Comparison of ENCODE assay signal across 10 cellular contexts in genomic region chr4:181821039-181822004, GRCh38.
DNase-seq lines count a peak whose midpoint lies in the region; ATAC-seq and TF ChIP-seq lines count a peak whose summit lies in the region.
"Had no signal": no experiment of that assay in that cellular context is flagged by ENCODE, and none has a peak within 500 bp of the region (broad histone marks: within the 10 kb centered on the region; RNA-seq: fewer than 3 reads in every experiment).

No MANE protein-coding gene starts in this region.

- H3K27me3 ChIP-seq in brain microvascular endothelial cell (replicated peaks) (no peaks in the 10 kb centered on the region), smooth muscle cell (ENCODE audit: low read depth) (peaks cover 12% of the 10 kb centered on the region)

- ATAC-seq in GM21717 (IDR thresholded peaks at IDR 0.05; ENCODE audit: unreplicated experiment) (peak; percentile 53), HG03159 (IDR thresholded peaks at IDR 0.05; ENCODE audit: unreplicated experiment) (no peak)
- ATAC-seq in stimulated activated naive B cell treated with anti-CD40 and anti-IgM and Interleukin-4, amounts not matched to agents 10 μg/mL and 1 μg/mL and 100 μg/mL, for 72 hours (replicated peaks), result no peak

- no peak overlapping the region for H3K27ac ChIP-seq in brain microvascular endothelial cell
- H3K27ac ChIP-seq in smooth muscle cell (ENCODE audit: low read depth), result no peak overlapping the region

- H3K9me3 ChIP-seq in smooth muscle cell (replicated peaks; ENCODE audit: low read depth), result no peaks in the 10 kb centered on the region

- H3F3A ChIP-seq in smooth muscle cell (ENCODE audit: low read depth), result no peaks in the 10 kb centered on the region

- no peaks in the 10 kb centered on the region for H3K4me1 ChIP-seq in smooth muscle cell (ENCODE audit: low read depth)

- H3K27me3 Mint-ChIP-seq in osteocyte (ENCODE audit: unreplicated experiment), result no peaks in the 10 kb centered on the region
- H3K27me3 Mint-ChIP-seq in stimulated activated naive B cell treated with anti-CD40 and anti-IgM and Interleukin-4, amounts not matched to agents 10 μg/mL and 1 μg/mL and 100 μg/mL, for 72 hours, result no peaks in the 10 kb centered on the region

- H3K79me2 ChIP-seq in smooth muscle cell (ENCODE audit: low read depth), result no peaks in the 10 kb centered on the region

- no peaks in the 10 kb centered on the region for H3K9me3 Mint-ChIP-seq in osteocyte (ENCODE audit: unreplicated experiment)
- H3K9me3 Mint-ChIP-seq in stimulated activated naive B cell treated with anti-CD40 and anti-IgM and Interleukin-4, amounts not matched to agents 10 μg/mL and 1 μg/mL and 100 μg/mL, for 72 hours, result peaks cover 0 to 3% of the 10 kb centered on the region in 2 donors

- H3K4me2 ChIP-seq in smooth muscle cell, result no peak overlapping the region

- no peak overlapping the region for H3K9ac ChIP-seq in smooth muscle cell (ENCODE audit: low read depth)

- no peak overlapping the region for H3K4me3 ChIP-seq in brain microvascular endothelial cell (ENCODE audit: low read depth, low read length)
- H3K4me3 ChIP-seq in smooth muscle cell, result no peak overlapping the region

- no peaks in the 10 kb centered on the region for H3K36me3 ChIP-seq in brain microvascular endothelial cell (replicated peaks)
- H3K36me3 ChIP-seq in smooth muscle cell (ENCODE audit: low read depth), result no peaks in the 10 kb centered on the region

- H3K4me1 Mint-ChIP-seq in osteocyte (ENCODE audit: unreplicated experiment), result peaks cover 26% of the 10 kb centered on the region
- no peaks in the 10 kb centered on the region for H3K4me1 Mint-ChIP-seq in stimulated activated naive B cell treated with anti-CD40 and anti-IgM and Interleukin-4, amounts not matched to agents 10 μg/mL and 1 μg/mL and 100 μg/mL, for 72 hours

- in situ Hi-C loops in brain microvascular endothelial cell (cut with HindIII; ENCODE audit: low pct_ligation_motif_present, low sequenced_read_pairs), result no loop called here

- DNase-seq in NCI-H1092 treated with DMSO at 0.1 percent for 48 hours (lab: John Stamatoyannopoulos, UW), result peak; percentile 84
- peak; percentile 31 for DNase-seq in brain microvascular endothelial cell
- no peak for DNase-seq in osteocyte (ENCODE audit: extremely low spot score, unreplicated experiment)
- DNase-seq in C1 segment of cervical spinal cord (lab: John Stamatoyannopoulos, UW), result no peak
- no peak for DNase-seq in stimulated activated naive B cell treated with anti-CD40 and anti-IgM and Interleukin-4, amounts not matched to agents 10 μg/mL and 1 μg/mL and 100 μg/mL, for 72 hours
- DNase-seq in smooth muscle cell (lab: John Stamatoyannopoulos, UW; ENCODE audit: unreplicated experiment), result no peak
- DNase-seq: DND-41 had no signal

- TF ChIP-seq CTCF in brain microvascular endothelial cell (IDR thresholded peaks at IDR 0.05; ENCODE audit: low read depth, low read length, missing control alignments) (no peak), osteocyte (IDR thresholded peaks at IDR 0.05) (no peak), smooth muscle cell (IDR thresholded peaks at IDR 0.05; ENCODE audit: borderline replicate concordance, insufficient read depth, poor library complexity, severe bottlenecking) (no peak)

- peak overlapping the region; percentile 11 for H3K27ac Mint-ChIP-seq in osteocyte (ENCODE audit: unreplicated experiment)
- H3K27ac Mint-ChIP-seq in stimulated activated naive B cell treated with anti-CD40 and anti-IgM and Interleukin-4, amounts not matched to agents 10 μg/mL and 1 μg/mL and 100 μg/mL, for 72 hours, result no peak overlapping the region

- H3K4me3 Mint-ChIP-seq in osteocyte (ENCODE audit: unreplicated experiment), result no peak overlapping the region
- no peak overlapping the region for H3K4me3 Mint-ChIP-seq in stimulated activated naive B cell treated with anti-CD40 and anti-IgM and Interleukin-4, amounts not matched to agents 10 μg/mL and 1 μg/mL and 100 μg/mL, for 72 hours
- H3K4me3 Mint-ChIP-seq: neural crest cell had no signal

- no peaks in the 10 kb centered on the region for H4K20me1 ChIP-seq in smooth muscle cell (ENCODE audit: low read depth)

- H3K36me3 Mint-ChIP-seq in osteocyte (ENCODE audit: unreplicated experiment), result no peaks in the 10 kb centered on the region
- no peaks in the 10 kb centered on the region for H3K36me3 Mint-ChIP-seq in stimulated activated naive B cell treated with anti-CD40 and anti-IgM and Interleukin-4, amounts not matched to agents 10 μg/mL and 1 μg/mL and 100 μg/mL, for 72 hours

- 81% methylated on average over 11 of the region's 11 CpGs for WGBS in smooth muscle cell (ENCODE audit: low lambda C conversion rate)

- H2AFZ ChIP-seq in smooth muscle cell (ENCODE audit: low read depth), result no peak overlapping the region

Comparison
In these comparisons a context has a peak if more than half of its experiments do, and no peak if none do; other contexts are left out.
1. DNase-seq: peak in NCI-H1092 treated with DMSO at 0.1 percent for 48 hours (single experiment) and brain microvascular endothelial cell (single experiment); none in osteocyte (single experiment), C1 segment of cervical spinal cord (0 of 14), stimulated activated naive B cell treated with anti-CD40 and anti-IgM and Interleukin-4, amounts not matched to agents 10 μg/mL and 1 μg/mL and 100 μg/mL, for 72 hours (single experiment) and smooth muscle cell (single experiment).